ENCODE assay signal across 1 cellular context in genomic region chr10:103756277-103756869, GRCh38.
TF ChIP-seq lines count a peak whose summit lies in the region.

No MANE protein-coding gene starts in this region.

TF ChIP-seq in WTC11, 78 proteins besides CTCF, POLR2A, EP300 and RAD21 (continued from another document):
- TF ChIP-seq, protein P1, sequence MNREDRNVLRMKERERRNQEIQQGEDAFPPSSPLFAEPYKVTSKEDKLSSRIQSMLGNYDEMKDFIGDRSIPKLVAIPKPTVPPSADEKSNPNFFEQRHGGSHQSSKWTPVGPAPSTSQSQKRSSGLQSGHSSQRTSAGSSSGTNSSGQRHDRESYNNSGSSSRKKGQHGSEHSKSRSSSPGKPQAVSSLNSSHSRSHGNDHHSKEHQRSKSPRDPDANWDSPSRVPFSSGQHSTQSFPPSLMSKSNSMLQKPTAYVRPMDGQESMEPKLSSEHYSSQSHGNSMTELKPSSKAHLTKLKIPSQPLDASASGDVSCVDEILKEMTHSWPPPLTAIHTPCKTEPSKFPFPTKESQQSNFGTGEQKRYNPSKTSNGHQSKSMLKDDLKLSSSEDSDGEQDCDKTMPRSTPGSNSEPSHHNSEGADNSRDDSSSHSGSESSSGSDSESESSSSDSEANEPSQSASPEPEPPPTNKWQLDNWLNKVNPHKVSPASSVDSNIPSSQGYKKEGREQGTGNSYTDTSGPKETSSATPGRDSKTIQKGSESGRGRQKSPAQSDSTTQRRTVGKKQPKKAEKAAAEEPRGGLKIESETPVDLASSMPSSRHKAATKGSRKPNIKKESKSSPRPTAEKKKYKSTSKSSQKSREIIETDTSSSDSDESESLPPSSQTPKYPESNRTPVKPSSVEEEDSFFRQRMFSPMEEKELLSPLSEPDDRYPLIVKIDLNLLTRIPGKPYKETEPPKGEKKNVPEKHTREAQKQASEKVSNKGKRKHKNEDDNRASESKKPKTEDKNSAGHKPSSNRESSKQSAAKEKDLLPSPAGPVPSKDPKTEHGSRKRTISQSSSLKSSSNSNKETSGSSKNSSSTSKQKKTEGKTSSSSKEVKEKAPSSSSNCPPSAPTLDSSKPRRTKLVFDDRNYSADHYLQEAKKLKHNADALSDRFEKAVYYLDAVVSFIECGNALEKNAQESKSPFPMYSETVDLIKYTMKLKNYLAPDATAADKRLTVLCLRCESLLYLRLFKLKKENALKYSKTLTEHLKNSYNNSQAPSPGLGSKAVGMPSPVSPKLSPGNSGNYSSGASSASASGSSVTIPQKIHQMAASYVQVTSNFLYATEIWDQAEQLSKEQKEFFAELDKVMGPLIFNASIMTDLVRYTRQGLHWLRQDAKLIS (CRISPR knock-in tag; IDR thresholded peaks at IDR 0.05; ENCODE audit: borderline replicate concordance) = no peak
- no peak for TF ChIP-seq FOXP1 (CRISPR knock-in tag; IDR thresholded peaks at IDR 0.05; ENCODE audit: borderline replicate concordance)
